In the genomic region with DNA sequence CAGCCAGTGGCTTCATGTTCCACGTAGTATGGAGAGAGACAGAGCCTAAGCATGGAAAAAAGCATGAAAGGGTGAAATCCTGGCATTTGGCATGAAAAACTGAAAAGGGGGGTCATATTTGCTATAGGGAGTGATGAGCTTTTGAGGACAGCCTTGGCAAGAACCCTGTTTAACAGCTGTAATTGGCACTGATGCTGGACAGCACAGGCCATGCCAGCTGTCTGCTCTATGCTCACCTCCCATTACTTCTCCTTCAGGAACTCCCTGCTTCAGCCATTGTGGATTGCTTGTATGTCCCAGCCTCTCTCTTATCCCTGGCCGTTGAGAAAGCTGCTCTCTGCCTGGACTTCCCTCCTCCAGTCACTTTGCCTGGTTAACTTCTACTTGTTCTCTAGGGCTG, we compare ENCODE assay signal across 1 cellular context.
TF ChIP-seq lines count a peak whose summit lies in the region.

No MANE protein-coding gene starts in this region.

TF ChIP-seq in HEK293, 187 proteins besides CTCF, POLR2A, EP300 and RAD21 (continued from another document):
- TF ChIP-seq, protein P1, sequence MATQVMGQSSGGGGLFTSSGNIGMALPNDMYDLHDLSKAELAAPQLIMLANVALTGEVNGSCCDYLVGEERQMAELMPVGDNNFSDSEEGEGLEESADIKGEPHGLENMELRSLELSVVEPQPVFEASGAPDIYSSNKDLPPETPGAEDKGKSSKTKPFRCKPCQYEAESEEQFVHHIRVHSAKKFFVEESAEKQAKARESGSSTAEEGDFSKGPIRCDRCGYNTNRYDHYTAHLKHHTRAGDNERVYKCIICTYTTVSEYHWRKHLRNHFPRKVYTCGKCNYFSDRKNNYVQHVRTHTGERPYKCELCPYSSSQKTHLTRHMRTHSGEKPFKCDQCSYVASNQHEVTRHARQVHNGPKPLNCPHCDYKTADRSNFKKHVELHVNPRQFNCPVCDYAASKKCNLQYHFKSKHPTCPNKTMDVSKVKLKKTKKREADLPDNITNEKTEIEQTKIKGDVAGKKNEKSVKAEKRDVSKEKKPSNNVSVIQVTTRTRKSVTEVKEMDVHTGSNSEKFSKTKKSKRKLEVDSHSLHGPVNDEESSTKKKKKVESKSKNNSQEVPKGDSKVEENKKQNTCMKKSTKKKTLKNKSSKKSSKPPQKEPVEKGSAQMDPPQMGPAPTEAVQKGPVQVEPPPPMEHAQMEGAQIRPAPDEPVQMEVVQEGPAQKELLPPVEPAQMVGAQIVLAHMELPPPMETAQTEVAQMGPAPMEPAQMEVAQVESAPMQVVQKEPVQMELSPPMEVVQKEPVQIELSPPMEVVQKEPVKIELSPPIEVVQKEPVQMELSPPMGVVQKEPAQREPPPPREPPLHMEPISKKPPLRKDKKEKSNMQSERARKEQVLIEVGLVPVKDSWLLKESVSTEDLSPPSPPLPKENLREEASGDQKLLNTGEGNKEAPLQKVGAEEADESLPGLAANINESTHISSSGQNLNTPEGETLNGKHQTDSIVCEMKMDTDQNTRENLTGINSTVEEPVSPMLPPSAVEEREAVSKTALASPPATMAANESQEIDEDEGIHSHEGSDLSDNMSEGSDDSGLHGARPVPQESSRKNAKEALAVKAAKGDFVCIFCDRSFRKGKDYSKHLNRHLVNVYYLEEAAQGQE (tag by site-specific recombination; IDR thresholded peaks at IDR 0.05) = peak; percentile 55
